Comparison of ENCODE assay signal across 21 cellular contexts in genomic region chr11:120752668-120753067, GRCh38.
"Had no signal": no experiment of that assay in that cellular context is flagged by ENCODE, and none has a peak within 500 bp of the region (broad histone marks: within the 10 kb centered on the region; RNA-seq: fewer than 3 reads in every experiment).

No MANE protein-coding gene starts in this region.

- H3K9me3 ChIP-seq: neutrophil, tibial artery, uterus had no signal

- H3K4me3 ChIP-seq: skin epidermis, tibial artery, uterus had no signal

- H3K27ac ChIP-seq: neutrophil, skin epidermis, tibial artery, uterus had no signal

- ATAC-seq: activated CD8-positive, alpha-beta T cell treated with anti-CD3 and anti-CD28 coated beads for 36 hours; left ventricle myocardium superior; naive thymus-derived CD8-positive, alpha-beta T cell; WTC11 had no signal

- H3K36me3 ChIP-seq: neutrophil, tibial artery, uterus had no signal

- FAIRE-seq: colon, TTC549 had no signal

- H3K4me1 ChIP-seq: tibial artery, uterus had no signal

- DNase-seq: activated CD4-positive, alpha-beta T cell treated with anti-CD3 and anti-CD28 coated beads for 48 hours; activated CD8-positive, alpha-beta memory T cell treated with anti-CD3 and anti-CD28 coated beads, Interleukin-2, amount 50 U/mL, for 4 hours; activated CD8-positive, alpha-beta T cell treated with anti-CD3 and anti-CD28 coated beads for 36 hours; activated effector memory CD4-positive, alpha-beta T cell treated with anti-CD3 and anti-CD28 coated beads, Interleukin-2, amount 50 U/mL, for 16 hours; activated T-cell treated with anti-CD3 and anti-CD28 coated beads, Interleukin-2, amount 50 U/mL, for 48 hours; amniotic stem cell; hippocampal formation; left ventricle myocardium superior; mesenchymal stem cell; naive thymus-derived CD8-positive, alpha-beta T cell; retina; stimulated activated CD4-positive, alpha-beta T cell treated with anti-CD3 and anti-CD28 coated beads, Interleukin-15, amount 100 ng/mL, for 24 hours; stimulated activated CD4-positive, alpha-beta T cell treated with anti-CD3 and anti-CD28 coated beads, Interleukin-4, amount 100 ng/mL, for 1 hour; stimulated activated naive CD4-positive, alpha-beta T cell; tibial artery; uterus had no signal

- H3K27me3 ChIP-seq: neutrophil, uterus had no signal
